ENCODE assay signal across 16 cellular contexts in genomic region chr11:75413864-75414263, GRCh38.
"Had no signal": no experiment of that assay in that cellular context is flagged by ENCODE, and none has a peak within 500 bp of the region (broad histone marks: within the 10 kb centered on the region; RNA-seq: fewer than 3 reads in every experiment).

No MANE protein-coding gene starts in this region.

- H3K4me1 ChIP-seq: body of pancreas, right lobe of liver had no signal

- DNase-seq: activated B cell treated with CpG ODN at 0.5 μM for 24 hours; activated CD4-positive, alpha-beta T cell treated with anti-CD3 and anti-CD28 coated beads for 48 hours; activated CD8-positive, alpha-beta T cell treated with anti-CD3 and anti-CD28 coated beads for 36 hours; activated gamma-delta T cell treated with Interleukin-2 at 50 U/mL for 16 hours; activated T-cell treated with anti-CD3 and anti-CD28 coated beads, Interleukin-2, amount 50 U/mL, for 48 hours; amygdala; body of pancreas; effector CD8-positive, alpha-beta T cell; foreskin fibroblast; kidney glomerular epithelial cell; mesendoderm; right lobe of liver; spleen; stomach; T-helper 2 cell had no signal

- H3K9me3 ChIP-seq: body of pancreas, right lobe of liver, spleen, stomach, thoracic aorta had no signal

- H3K4me3 ChIP-seq: body of pancreas, right lobe of liver, spleen, stomach, thoracic aorta had no signal

- H3K27ac ChIP-seq: body of pancreas, right lobe of liver, spleen, stomach had no signal

- ATAC-seq: activated CD8-positive, alpha-beta T cell treated with anti-CD3 and anti-CD28 coated beads for 36 hours; body of pancreas; right lobe of liver had no signal

- H3K27me3 ChIP-seq: body of pancreas, right lobe of liver, spleen, stomach had no signal
